Comparison of ENCODE assay signal across 21 cellular contexts in the genomic region with DNA sequence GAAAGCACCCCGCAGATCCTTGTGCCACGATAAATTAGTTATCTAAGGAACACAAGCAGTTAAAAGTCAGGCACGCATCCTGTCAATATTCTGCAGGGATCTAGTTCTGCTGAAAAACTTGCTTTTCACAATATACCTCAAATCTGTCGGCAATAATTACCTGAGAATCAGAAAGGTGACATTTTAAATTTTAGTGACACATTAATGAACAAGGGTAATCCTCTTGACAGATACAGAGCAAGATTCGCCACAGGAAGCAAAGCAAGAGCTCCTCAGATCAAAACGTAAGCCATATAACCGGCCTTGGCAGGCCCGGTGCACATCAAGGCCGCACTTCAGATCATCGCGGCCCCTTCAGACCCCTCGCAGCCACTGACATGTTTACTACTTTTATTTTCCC.
"Had no signal": no experiment of that assay in that cellular context is flagged by ENCODE, and none has a peak within 500 bp of the region (broad histone marks: within the 10 kb centered on the region; RNA-seq: fewer than 3 reads in every experiment).

No MANE protein-coding gene starts in this region.

- H3K4me3 ChIP-seq: K562, SJSA1 had no signal

- H3K4me3 Mint-ChIP-seq: IgD-negative memory B cell had no signal

- H3K27me3 Mint-ChIP-seq: IgD-negative memory B cell had no signal

- DNase-seq: Kasumi-1, MM.1S, NCI-H1092 treated with DMSO at 0.1 percent for 48 hours, NCI-H1436, NCI-H187, NCI-H2029, NCI-H2081 treated with DMSO at 0.1 percent for 48 hours, NCI-H2227 treated with DMSO at 0.1 percent for 48 hours, NCI-H524, NCI-H69, NCI-H774, Right ventricle myocardium superior, RPMI8226, SIG-M5, SK-N-SH, SW 1271 had no signal

- H3K27ac Mint-ChIP-seq: IgD-negative memory B cell had no signal

- H3K27ac ChIP-seq: HL-60, KMS-11, SJSA1 had no signal

- H3K9me3 ChIP-seq: SJSA1, SK-N-SH had no signal

- H3K36me3 Mint-ChIP-seq: IgD-negative memory B cell had no signal

- H3K4me1 Mint-ChIP-seq: IgD-negative memory B cell had no signal

- ATAC-seq: K562 had no signal

- H3K9ac ChIP-seq: KMS-11, SK-N-SH had no signal

- H3K4me1 ChIP-seq: SJSA1 had no signal

- H3K36me3 ChIP-seq: SJSA1 had no signal

- H3K9me2 ChIP-seq: SK-N-SH had no signal

- H3K4me2 ChIP-seq: KMS-11, SK-N-SH had no signal
